ENCODE assay signal across 2 cellular contexts in genomic region chr2:147008481-147008880, GRCh38.
TF ChIP-seq lines count a peak whose summit lies in the region.

No MANE protein-coding gene starts in this region.

TF ChIP-seq in SK-N-SH treated with all-trans-retinoic acid at 6 μM for 48 hours, 23 proteins besides CTCF, POLR2A, EP300 and RAD21 (continued from another document):
- no peak for TF ChIP-seq POU6F1 (CRISPR knock-in tag; IDR thresholded peaks at IDR 0.05; ENCODE audit: borderline replicate concordance, low read depth)

TF ChIP-seq in SK-N-SH, 30 proteins besides CTCF, POLR2A, EP300 and RAD21 (continued from another document):
- TF ChIP-seq, protein P1, sequence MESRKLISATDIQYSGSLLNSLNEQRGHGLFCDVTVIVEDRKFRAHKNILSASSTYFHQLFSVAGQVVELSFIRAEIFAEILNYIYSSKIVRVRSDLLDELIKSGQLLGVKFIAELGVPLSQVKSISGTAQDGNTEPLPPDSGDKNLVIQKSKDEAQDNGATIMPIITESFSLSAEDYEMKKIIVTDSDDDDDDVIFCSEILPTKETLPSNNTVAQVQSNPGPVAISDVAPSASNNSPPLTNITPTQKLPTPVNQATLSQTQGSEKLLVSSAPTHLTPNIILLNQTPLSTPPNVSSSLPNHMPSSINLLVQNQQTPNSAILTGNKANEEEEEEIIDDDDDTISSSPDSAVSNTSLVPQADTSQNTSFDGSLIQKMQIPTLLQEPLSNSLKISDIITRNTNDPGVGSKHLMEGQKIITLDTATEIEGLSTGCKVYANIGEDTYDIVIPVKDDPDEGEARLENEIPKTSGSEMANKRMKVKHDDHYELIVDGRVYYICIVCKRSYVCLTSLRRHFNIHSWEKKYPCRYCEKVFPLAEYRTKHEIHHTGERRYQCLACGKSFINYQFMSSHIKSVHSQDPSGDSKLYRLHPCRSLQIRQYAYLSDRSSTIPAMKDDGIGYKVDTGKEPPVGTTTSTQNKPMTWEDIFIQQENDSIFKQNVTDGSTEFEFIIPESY (IDR thresholded peaks at IDR 0.05; ENCODE audit: borderline replicate concordance, low read depth) = no peak
